In genomic region chr7:27150568-27151340, GRCh38 we compare ENCODE assay signal across 8 cellular contexts. TPM values are rescaled to one million over a fixed set of nuclear protein-coding genes. Genes with fewer than 3 reads are reported as not detected.
A peak's percentile ranks its signal among the peaks of the same experiment; 100 is the strongest.
DNase-seq lines count a peak whose midpoint lies in the region; ATAC-seq lines count a peak whose summit lies in the region.

No MANE protein-coding gene starts in this region.

- DNase-seq in AG08395 (ENCODE audit: low spot score) (peak; percentile 87), NCI-H460 (ENCODE audit: extremely low read depth, low read depth) (peak; percentile 72), epidermal melanocyte (ENCODE audit: insufficient read length, low spot score) (peak; percentile 97), mucosa of gallbladder (ENCODE audit: low spot score) (peak; percentile 56)
- peak; percentile 69 to 70 for DNase-seq in activated CD4-positive, alpha-beta T cell treated with anti-CD3 and anti-CD28 coated beads, Interleukin-2, amount 50 U/mL, for 48 hours
- peak; percentile 52 for DNase-seq in stimulated activated naive CD4-positive, alpha-beta T cell treated with Interleukin-2 at 50 U/mL for 16 hours (lab: John Stamatoyannopoulos, UW)

- ATAC-seq in GM18517 (IDR thresholded peaks at IDR 0.05; ENCODE audit: unreplicated experiment) (peak; percentile 67), HG03064 (IDR thresholded peaks at IDR 0.05; ENCODE audit: low read depth, unreplicated experiment) (peak; percentile 75)

RNA-seq across cellular contexts. Expression of gene HOXA3, which starts 1.6 kb away (rescaled TPM):
- total RNA-seq in NCI-H460 (2014; rRNA removed; shearing (Covaris generic)) = 4.4 and 5.8 TPM in 2 replicates
- 8.2 and 16.5 TPM in 2 replicates for polyA plus RNA-seq in NCI-H460 (2014; cell fraction: nucleus; rRNA removed)
- 1.8 TPM for total RNA-seq in mucosa of gallbladder

RNA-seq across cellular contexts. Expression of gene HOXA6, which starts 3.2 kb away (rescaled TPM):
- total RNA-seq in NCI-H460 (2014; rRNA removed; shearing (Covaris generic)) = 6.7 and 8.3 TPM in 2 replicates
- 8.1 and 18.4 TPM in 2 replicates for polyA plus RNA-seq in NCI-H460 (2014; cell fraction: nucleus; rRNA removed)
- total RNA-seq in mucosa of gallbladder = 0.29 TPM

RNA-seq across cellular contexts. Expression of gene HOXA7, which starts 5.7 kb away (rescaled TPM):
- 3.8 and 4.1 TPM in 2 replicates for total RNA-seq in NCI-H460 (2014; rRNA removed; shearing (Covaris generic))
- 0.42 and 2.9 TPM in 2 replicates for polyA plus RNA-seq in NCI-H460 (2014; cell fraction: nucleus; rRNA removed)
- total RNA-seq in mucosa of gallbladder = not detected

RNA-seq across cellular contexts. Expression of gene HOXA5, which starts 7.3 kb away (rescaled TPM):
- 7.5 and 12.8 TPM in 2 replicates for total RNA-seq in NCI-H460 (2014; rRNA removed; shearing (Covaris generic))
- polyA plus RNA-seq in NCI-H460 (2014; cell fraction: nucleus; rRNA removed) = 2.1 and 9.4 TPM in 2 replicates
- total RNA-seq in mucosa of gallbladder = 0.81 TPM

RNA-seq across cellular contexts. Expression of gene HOXA9, which starts 14.6 kb away (rescaled TPM):
- total RNA-seq in NCI-H460 (2014; rRNA removed; shearing (Covaris generic)) = 5.1 and 7.8 TPM in 2 replicates
- polyA plus RNA-seq in NCI-H460 (2014; cell fraction: nucleus; rRNA removed) = 52.5 and 56.3 TPM in 2 replicates
- total RNA-seq in mucosa of gallbladder = 0.17 TPM

Comparison
In these comparisons a context has a peak if more than half of its experiments do, and no peak if none do; other contexts are left out.
1. Peak in every context shown above with its lines: DNase-seq and ATAC-seq.